ENCODE assay signal across 8 cellular contexts in genomic region chr5:126777257-126777973, GRCh38. TPM values are rescaled to one million over a fixed set of nuclear protein-coding genes. Genes with fewer than 3 reads are reported as not detected.
DNase-seq lines count a peak whose midpoint lies in the region; ATAC-seq and TF ChIP-seq lines count a peak whose summit lies in the region.

No MANE protein-coding gene starts in this region.

- peaks cover 4% of the 10 kb centered on the region for H3K27me3 Mint-ChIP-seq in CD4-positive, CD25-positive, alpha-beta regulatory T cell
- H3K27me3 Mint-ChIP-seq in WTC11 (ENCODE audit: low read depth) = no peaks in the 10 kb centered on the region

- H2AFZ ChIP-seq in Karpas-422 (ENCODE audit: low read length) = no peak overlapping the region; the same call in 1 of the 2 replicates

- H4K20me1 ChIP-seq in Karpas-422 (ENCODE audit: insufficient read depth, low read depth, low read length) = peaks cover 26% of the 10 kb centered on the region; the same call in 1 of the 2 replicates

- H3K9me3 ChIP-seq in CD4-positive, CD25-positive, alpha-beta regulatory T cell (ENCODE audit: control insufficient read depth in 2 of 2, low read length in 2 of 2) = no peaks in the 10 kb centered on the region
- H3K9me3 ChIP-seq in Karpas-422 (ENCODE audit: low read length) = no peaks in the 10 kb centered on the region

- no peaks in the 10 kb centered on the region for H3K36me3 Mint-ChIP-seq in CD4-positive, CD25-positive, alpha-beta regulatory T cell
- H3K36me3 Mint-ChIP-seq in WTC11 = peaks cover 17% of the 10 kb centered on the region

- peak; percentile 48 to 80 (median 72) for DNase-seq in CD4-positive, CD25-positive, alpha-beta regulatory T cell
- DNase-seq in Karpas-422 (peak; percentile 87), WTC11 (ENCODE audit: low spot score) (peak; percentile 60), cardiac fibroblast (ENCODE audit: low read depth in 2 of 2) (peak; percentile 63 to 68), kidney epithelial cell (ENCODE audit: low read depth) (no peak)
- DNase-seq in stimulated activated CD4-positive, alpha-beta T cell treated with anti-CD3 and anti-CD28 coated beads, Interleukin-12 subunit alpha, Interleukin-12 subunit beta, amount 100 ng/mL, for 24 hours (ENCODE audit: low read depth in 2 of 2) = peak; percentile 24 to 25

- TF ChIP-seq CTCF in WTC11 (IDR thresholded peaks at IDR 0.05) (0 out of 2 replicates have a peak, but pooled peaks have one; percentile 26), cardiac fibroblast (IDR thresholded peaks at IDR 0.05; ENCODE audit: low read depth, low read length) (no peak), kidney epithelial cell (IDR thresholded peaks at IDR 0.05; ENCODE audit: insufficient read depth, low read length, poor library complexity, severe bottlenecking) (peak; percentile 10)

- H3K27me3 ChIP-seq in CD4-positive, CD25-positive, alpha-beta regulatory T cell (ENCODE audit: control insufficient read depth, insufficient read depth, low read length) = no peaks in the 10 kb centered on the region
- H3K27me3 ChIP-seq in Karpas-422 (ENCODE audit: low read length) (no peaks in the 10 kb centered on the region), kidney epithelial cell (ENCODE audit: control insufficient read depth, insufficient read depth, low read length) (no peaks in the 10 kb centered on the region)

- POLR2A ChIA-PET in WTC11 (lab: Charles Lee) = interaction anchor here (0.5 to 5.0 kb wide), 22 partner anchors 9 to 264 kb away, joined by 3 to 62 read pairs (median 6); partner anchors contain the start of genes ALDH7A1 and PHAX

- H3K27ac Mint-ChIP-seq in CD4-positive, CD25-positive, alpha-beta regulatory T cell = peak overlapping the region; percentile 98
- H3K27ac Mint-ChIP-seq in WTC11 = peak overlapping the region; percentile 98

- H3K4me1 ChIP-seq in CD4-positive, CD25-positive, alpha-beta regulatory T cell (ENCODE audit: control insufficient read depth, insufficient read depth, low read length, poor library complexity, severe bottlenecking) = peaks cover 36% of the 10 kb centered on the region
- H3K4me1 ChIP-seq in Karpas-422 (ENCODE audit: low read length) = peaks cover 42% of the 10 kb centered on the region

- peak; percentile 32 for ATAC-seq in CD4-positive, CD25-positive, alpha-beta regulatory T cell (ENCODE audit: low read depth in 2 of 2)
- ATAC-seq in GM19463 (IDR thresholded peaks at IDR 0.05; ENCODE audit: unreplicated experiment) (peak; percentile 0), WTC11 (0 out of 2 replicates have a peak, but pooled peaks have one; percentile 0), HG03442 (IDR thresholded peaks at IDR 0.05; ENCODE audit: unreplicated experiment) (no peak)

- peak overlapping the region; percentile 91 to 98 (median 95) for H3K4me3 Mint-ChIP-seq in CD4-positive, CD25-positive, alpha-beta regulatory T cell
- H3K4me3 Mint-ChIP-seq in WTC11 = peak overlapping the region; percentile 93

- H3K9ac ChIP-seq in Karpas-422 (ENCODE audit: low read length) = peak overlapping the region; percentile 98

- peaks cover 18 to 47% (median 26%) of the 10 kb centered on the region in 4 donors for H3K4me1 Mint-ChIP-seq in CD4-positive, CD25-positive, alpha-beta regulatory T cell
- H3K4me1 Mint-ChIP-seq in WTC11 = peaks cover 29% of the 10 kb centered on the region

- peak overlapping the region; percentile 90 for H3K4me3 ChIP-seq in CD4-positive, CD25-positive, alpha-beta regulatory T cell (ENCODE audit: low read depth, low read length)
- H3K4me3 ChIP-seq in Karpas-422 (ENCODE audit: low read length) (peak overlapping the region; percentile 90), cardiac fibroblast (replicated peaks in 1 of 2; ENCODE audit: low read depth in 2 of 2, low read length in 2 of 2) (peak overlapping the region; percentile 86 to 97), kidney epithelial cell (ENCODE audit: low read depth, low read length) (peak overlapping the region; percentile 96)

- H3K9me2 ChIP-seq in Karpas-422 (replicated peaks; ENCODE audit: insufficient read depth, low read length) = no peaks in the 10 kb centered on the region

- peaks cover 52% of the 10 kb centered on the region for H3K79me2 ChIP-seq in Karpas-422 (ENCODE audit: low read length)

- H3K4me2 ChIP-seq in Karpas-422 (ENCODE audit: low read depth, low read length, poor library complexity, severe bottlenecking) = peak overlapping the region; percentile 73

- H3K27ac ChIP-seq in CD4-positive, CD25-positive, alpha-beta regulatory T cell (ENCODE audit: insufficient read depth, low read length, poor library complexity, severe bottlenecking) = peak overlapping the region; percentile 95
- H3K27ac ChIP-seq in Karpas-422 (ENCODE audit: low read length) = peak overlapping the region; percentile 95

- CTCF ChIA-PET in WTC11 (lab: Charles Lee) = interaction anchor here (1.0 to 4.9 kb wide), 17 partner anchors 12 to 536 kb away, joined by 3 to 41 read pairs (median 5); partner anchors contain the start of gene PHAX

- no peaks in the 10 kb centered on the region for H3K36me3 ChIP-seq in CD4-positive, CD25-positive, alpha-beta regulatory T cell (ENCODE audit: control insufficient read depth, insufficient read depth, low read length)
- H3K36me3 ChIP-seq in Karpas-422 (ENCODE audit: insufficient read depth, low read length) = peaks cover 14% of the 10 kb centered on the region; the same call in 1 of the 2 replicates
- H3K36me3 ChIP-seq in kidney epithelial cell (ENCODE audit: control insufficient read depth, insufficient read depth, low read length) = no peaks in the 10 kb centered on the region

- peaks cover 0 to 2% (median 0%) of the 10 kb centered on the region in 7 donors for H3K9me3 Mint-ChIP-seq in CD4-positive, CD25-positive, alpha-beta regulatory T cell
- H3K9me3 Mint-ChIP-seq in WTC11 = no peaks in the 10 kb centered on the region

TF ChIP-seq in WTC11, 78 proteins besides CTCF, POLR2A, EP300 and RAD21 (continues in another document):
- TF ChIP-seq ELF4 (CRISPR knock-in tag; IDR thresholded peaks at IDR 0.05; ENCODE audit: low read depth) (0 out of 2 replicates have a peak, but pooled peaks have one; percentile 82), ESRRA (CRISPR knock-in tag; IDR thresholded peaks at IDR 0.05; ENCODE audit: borderline replicate concordance) (peak; percentile 48; the same call in 1 of the 2 replicates), MXD4 (CRISPR knock-in tag; IDR thresholded peaks at IDR 0.05; ENCODE audit: borderline replicate concordance) (no peak), AR (CRISPR knock-in tag; IDR thresholded peaks at IDR 0.05) (no peak), NFE2L1 (CRISPR knock-in tag; IDR thresholded peaks at IDR 0.05) (no peak), ZNF317 (CRISPR knock-in tag; IDR thresholded peaks at IDR 0.05; ENCODE audit: borderline replicate concordance, low read depth) (no peak), MYBL2 (CRISPR knock-in tag; IDR thresholded peaks at IDR 0.05) (peak; percentile 91; the same call in 1 of the 2 replicates), HMGA2 (CRISPR knock-in tag; IDR thresholded peaks at IDR 0.05) (no peak), CREM (CRISPR knock-in tag; IDR thresholded peaks at IDR 0.05) (0 out of 2 replicates have a peak, but pooled peaks have one; percentile 27), OVOL2 (CRISPR knock-in tag; IDR thresholded peaks at IDR 0.05; ENCODE audit: borderline replicate concordance) (no peak), ZMAT4 (CRISPR knock-in tag; IDR thresholded peaks at IDR 0.05) (no peak), ZNF219 (CRISPR knock-in tag; IDR thresholded peaks at IDR 0.05; ENCODE audit: borderline replicate concordance) (no peak), NR1H2 (CRISPR knock-in tag; IDR thresholded peaks at IDR 0.05) (no peak), JUN (CRISPR knock-in tag; IDR thresholded peaks at IDR 0.05) (peak; percentile 75), FOXJ3 (CRISPR knock-in tag; IDR thresholded peaks at IDR 0.05; ENCODE audit: borderline replicate concordance) (no peak), ZBTB21 (CRISPR knock-in tag; IDR thresholded peaks at IDR 0.05; ENCODE audit: borderline replicate concordance) (peak; percentile 43; the same call in 1 of the 2 replicates), ZNF423 (CRISPR knock-in tag; IDR thresholded peaks at IDR 0.05) (no peak), JAZF1 (CRISPR knock-in tag; IDR thresholded peaks at IDR 0.05) (no peak)

RNA-seq across cellular contexts. Expression of gene LMNB1, which starts 0.5 kb away (rescaled TPM):
- 52.5 TPM for total RNA-seq in CD4-positive, CD25-positive, alpha-beta regulatory T cell
- polyA plus RNA-seq in CD4-positive, CD25-positive, alpha-beta regulatory T cell = 10 to 100 TPM; 11.5 to 21.9 (median 17.3) TPM
- 49.8 and 94.5 TPM in 2 replicates for total RNA-seq in Karpas-422 (2014; rRNA removed; shearing (Covaris generic); ENCODE audit: low replicate concordance)
- total RNA-seq in WTC11 (2021) (220 to 233 TPM (median 223 TPM) in 3 replicates), kidney epithelial cell (26.5 and 39.1 TPM in 2 replicates)
